1 cellular context compared by ENCODE assay signal in the genomic region with DNA sequence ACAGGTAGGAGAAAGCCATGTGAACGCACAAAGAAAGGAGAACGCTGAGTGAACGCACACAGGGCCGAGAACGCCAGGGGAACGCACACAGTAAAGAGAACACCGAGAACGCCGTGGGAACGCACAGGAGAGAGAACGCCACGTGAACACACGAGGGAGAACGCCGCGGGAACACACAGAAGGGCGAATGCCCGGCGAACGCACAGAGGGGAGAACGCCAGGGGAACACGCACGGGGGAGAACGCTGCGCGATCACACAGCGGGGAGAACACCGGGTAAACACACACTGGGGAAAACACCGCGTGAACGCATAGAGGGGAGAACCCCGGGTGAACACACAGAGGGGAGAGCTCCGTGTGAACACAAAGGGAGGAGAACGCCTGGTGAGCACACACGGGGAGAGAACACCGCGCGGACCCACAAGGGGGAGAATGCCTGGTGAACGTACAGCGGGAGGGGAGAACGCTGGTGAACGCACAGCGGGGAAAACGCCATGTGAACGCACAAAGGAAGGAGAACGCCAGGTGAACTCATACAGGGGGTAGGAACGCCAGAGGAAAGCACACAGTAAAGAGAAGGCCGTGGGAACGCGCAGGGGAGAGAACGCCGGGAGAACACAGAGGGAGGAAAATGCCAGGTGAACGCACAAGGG.
TF ChIP-seq lines count a peak whose summit lies in the region.

No MANE protein-coding gene starts in this region.

TF ChIP-seq in GM23338, 12 proteins besides CTCF, POLR2A, EP300 and RAD21 (continued from another document):
- TF ChIP-seq, protein P1, sequence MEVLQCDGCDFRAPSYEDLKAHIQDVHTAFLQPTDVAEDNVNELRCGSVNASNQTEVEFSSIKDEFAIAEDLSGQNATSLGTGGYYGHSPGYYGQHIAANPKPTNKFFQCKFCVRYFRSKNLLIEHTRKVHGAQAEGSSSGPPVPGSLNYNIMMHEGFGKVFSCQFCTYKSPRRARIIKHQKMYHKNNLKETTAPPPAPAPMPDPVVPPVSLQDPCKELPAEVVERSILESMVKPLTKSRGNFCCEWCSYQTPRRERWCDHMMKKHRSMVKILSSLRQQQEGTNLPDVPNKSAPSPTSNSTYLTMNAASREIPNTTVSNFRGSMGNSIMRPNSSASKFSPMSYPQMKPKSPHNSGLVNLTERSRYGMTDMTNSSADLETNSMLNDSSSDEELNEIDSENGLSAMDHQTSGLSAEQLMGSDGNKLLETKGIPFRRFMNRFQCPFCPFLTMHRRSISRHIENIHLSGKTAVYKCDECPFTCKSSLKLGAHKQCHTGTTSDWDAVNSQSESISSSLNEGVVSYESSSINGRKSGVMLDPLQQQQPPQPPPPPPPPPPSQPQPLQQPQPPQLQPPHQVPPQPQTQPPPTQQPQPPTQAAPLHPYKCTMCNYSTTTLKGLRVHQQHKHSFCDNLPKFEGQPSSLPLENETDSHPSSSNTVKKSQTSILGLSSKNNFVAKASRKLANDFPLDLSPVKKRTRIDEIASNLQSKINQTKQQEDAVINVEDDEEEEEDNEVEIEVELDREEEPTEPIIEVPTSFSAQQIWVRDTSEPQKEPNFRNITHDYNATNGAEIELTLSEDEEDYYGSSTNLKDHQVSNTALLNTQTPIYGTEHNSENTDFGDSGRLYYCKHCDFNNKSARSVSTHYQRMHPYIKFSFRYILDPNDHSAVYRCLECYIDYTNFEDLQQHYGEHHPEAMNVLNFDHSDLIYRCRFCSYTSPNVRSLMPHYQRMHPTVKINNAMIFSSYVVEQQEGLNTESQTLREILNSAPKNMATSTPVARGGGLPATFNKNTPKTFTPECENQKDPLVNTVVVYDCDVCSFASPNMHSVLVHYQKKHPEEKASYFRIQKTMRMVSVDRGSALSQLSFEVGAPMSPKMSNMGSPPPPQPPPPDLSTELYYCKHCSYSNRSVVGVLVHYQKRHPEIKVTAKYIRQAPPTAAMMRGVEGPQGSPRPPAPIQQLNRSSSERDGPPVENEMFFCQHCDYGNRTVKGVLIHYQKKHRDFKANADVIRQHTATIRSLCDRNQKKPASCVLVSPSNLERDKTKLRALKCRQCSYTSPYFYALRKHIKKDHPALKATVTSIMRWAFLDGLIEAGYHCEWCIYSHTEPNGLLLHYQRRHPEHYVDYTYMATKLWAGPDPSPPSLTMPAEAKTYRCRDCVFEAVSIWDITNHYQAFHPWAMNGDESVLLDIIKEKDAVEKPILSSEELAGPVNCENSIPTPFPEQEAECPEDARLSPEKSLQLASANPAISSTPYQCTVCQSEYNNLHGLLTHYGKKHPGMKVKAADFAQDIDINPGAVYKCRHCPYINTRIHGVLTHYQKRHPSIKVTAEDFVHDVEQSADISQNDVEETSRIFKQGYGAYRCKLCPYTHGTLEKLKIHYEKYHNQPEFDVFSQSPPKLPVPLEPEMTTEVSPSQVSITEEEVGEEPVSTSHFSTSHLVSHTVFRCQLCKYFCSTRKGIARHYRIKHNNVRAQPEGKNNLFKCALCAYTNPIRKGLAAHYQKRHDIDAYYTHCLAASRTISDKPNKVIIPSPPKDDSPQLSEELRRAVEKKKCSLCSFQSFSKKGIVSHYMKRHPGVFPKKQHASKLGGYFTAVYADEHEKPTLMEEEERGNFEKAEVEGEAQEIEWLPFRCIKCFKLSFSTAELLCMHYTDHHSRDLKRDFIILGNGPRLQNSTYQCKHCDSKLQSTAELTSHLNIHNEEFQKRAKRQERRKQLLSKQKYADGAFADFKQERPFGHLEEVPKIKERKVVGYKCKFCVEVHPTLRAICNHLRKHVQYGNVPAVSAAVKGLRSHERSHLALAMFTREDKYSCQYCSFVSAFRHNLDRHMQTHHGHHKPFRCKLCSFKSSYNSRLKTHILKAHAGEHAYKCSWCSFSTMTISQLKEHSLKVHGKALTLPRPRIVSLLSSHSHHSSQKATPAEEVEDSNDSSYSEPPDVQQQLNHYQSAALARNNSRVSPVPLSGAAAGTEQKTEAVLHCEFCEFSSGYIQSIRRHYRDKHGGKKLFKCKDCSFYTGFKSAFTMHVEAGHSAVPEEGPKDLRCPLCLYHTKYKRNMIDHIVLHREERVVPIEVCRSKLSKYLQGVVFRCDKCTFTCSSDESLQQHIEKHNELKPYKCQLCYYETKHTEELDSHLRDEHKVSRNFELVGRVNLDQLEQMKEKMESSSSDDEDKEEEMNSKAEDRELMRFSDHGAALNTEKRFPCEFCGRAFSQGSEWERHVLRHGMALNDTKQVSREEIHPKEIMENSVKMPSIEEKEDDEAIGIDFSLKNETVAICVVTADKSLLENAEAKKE (CRISPR knock-in tag; IDR thresholded peaks at IDR 0.05), result no peak
- TF ChIP-seq ZNF114 (CRISPR knock-in tag; IDR thresholded peaks at IDR 0.05) (no peak), NANOG (IDR thresholded peaks at IDR 0.05; ENCODE audit: borderline replicate concordance) (no peak), ZNF331 (CRISPR knock-in tag; IDR thresholded peaks at IDR 0.05; ENCODE audit: low read depth) (no peak), JUNB (IDR thresholded peaks at IDR 0.05; ENCODE audit: unreplicated experiment) (no peak), STAT1 (IDR thresholded peaks at IDR 0.05; ENCODE audit: unreplicated experiment) (no peak), EZH2 (IDR thresholded peaks at IDR 0.05; ENCODE audit: low read depth, unreplicated experiment) (no peak)
